In the genomic region with DNA sequence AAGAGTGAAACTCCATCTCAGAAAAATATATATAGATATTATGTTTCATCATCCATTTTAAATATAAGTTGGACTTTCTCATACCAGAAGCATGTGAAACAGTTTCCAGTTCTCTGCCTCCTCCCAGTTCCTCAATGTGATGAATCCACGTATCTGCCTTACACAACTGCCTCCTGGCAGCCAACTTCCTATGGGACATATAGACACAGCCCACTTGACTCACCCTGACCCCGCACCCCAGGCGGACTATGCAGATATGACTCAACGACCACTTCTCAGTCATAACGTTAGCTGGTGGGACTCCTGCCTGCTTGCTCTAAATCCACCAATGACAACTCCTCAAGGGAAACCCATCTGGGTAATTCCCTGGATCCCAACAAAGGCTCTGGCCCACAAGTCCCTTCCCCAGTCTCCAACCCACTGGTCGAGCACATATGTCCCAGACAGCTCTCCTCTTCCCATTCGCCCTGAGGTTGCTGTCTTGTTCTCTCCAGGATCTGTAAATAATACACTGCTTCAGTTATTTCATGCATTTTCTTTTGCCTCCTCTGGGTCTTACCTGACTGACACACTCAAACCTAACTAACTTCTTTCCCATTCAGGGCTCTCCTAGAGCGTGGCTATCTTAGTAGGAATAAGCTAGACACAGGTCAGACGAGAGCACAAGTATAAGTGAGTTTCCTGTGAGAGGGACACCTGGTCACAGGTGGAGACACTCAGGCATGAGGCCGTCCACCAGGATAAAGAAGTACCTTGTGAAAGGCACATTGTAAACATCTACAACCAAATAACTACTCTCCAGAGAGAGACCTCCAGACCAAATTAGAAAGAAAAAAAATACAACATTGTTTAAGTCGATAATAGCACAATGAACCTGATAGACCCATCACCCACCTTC, we compare ENCODE assay signal across 8 cellular contexts.
DNase-seq lines count a peak whose midpoint lies in the region; ATAC-seq and TF ChIP-seq lines count a peak whose summit lies in the region.

No MANE protein-coding gene starts in this region.

- intact Hi-C loops in esophagus muscularis mucosa (cut with DNase I), result no loop called here

- peaks cover under 1 to 5% (median 2%) of the 10 kb centered on the region in 4 donors for H3K4me1 ChIP-seq in esophagus muscularis mucosa

- H3K9me3 ChIP-seq in esophagus muscularis mucosa, result no peaks in the 10 kb centered on the region

- H3K4me3 ChIP-seq in esophagus muscularis mucosa, result no peak overlapping the region

- 84% methylated on average over 11 of the region's 11 CpGs for WGBS in esophagus muscularis mucosa

- no peak for ATAC-seq in GM21526 (IDR thresholded peaks at IDR 0.05; ENCODE audit: low FRiP score, unreplicated experiment)

- TF ChIP-seq POLR2A in esophagus muscularis mucosa (IDR thresholded peaks at IDR 0.05; ENCODE audit: low read depth), result no peak

- CTCF ChIA-PET in GM10248 (lab: Yijun Ruan, JAX), result interaction anchor here (0.9 to 1.2 kb wide), 3 partner anchors 10 to 27 kb away, joined by 3 read pairs; no protein-coding TSS in a partner anchor

- no peak overlapping the region for H3K27ac ChIP-seq in esophagus muscularis mucosa (replicated peaks in 1 of 4)

- TF ChIP-seq CTCF in GM10248 (IDR thresholded peaks at IDR 0.05; ENCODE audit: control extremely low read depth, extremely low read depth, low read depth, missing control alignments), result no peak
- no peak for TF ChIP-seq CTCF in esophagus muscularis mucosa (IDR thresholded peaks at IDR 0.05)

- POLR2A ChIA-PET in GM10248 (lab: Yijun Ruan, JAX), result no interaction called here

- H3K27me3 ChIP-seq in esophagus muscularis mucosa, result no peaks in the 10 kb centered on the region

- DNase-seq in GM10248 (ENCODE audit: extremely low spot score), result peak; percentile 30
- peak; percentile 75 for DNase-seq in HPDE6-E6E7 (ENCODE audit: extremely low spot score)
- DNase-seq in amniotic stem cell (lab: John Stamatoyannopoulos, UW), result peak; percentile 81
- DNase-seq in renal cortical epithelial cell (ENCODE audit: low read depth), result peak; percentile 54
- DNase-seq in DMS53 treated with DMSO at 0.1 percent for 48 hours (lab: John Stamatoyannopoulos, UW; ENCODE audit: unreplicated experiment), result no peak
- no peak for DNase-seq in ecto neural progenitor cell (ENCODE audit: low spot score)
- no peak for DNase-seq in esophagus muscularis mucosa (ENCODE audit: extremely low spot score)

- no peaks in the 10 kb centered on the region for H3K36me3 ChIP-seq in esophagus muscularis mucosa

- no peak for TF ChIP-seq EP300 in esophagus muscularis mucosa (IDR thresholded peaks at IDR 0.05)

Comparison
In these comparisons a context has a peak if more than half of its experiments do, and no peak if none do; other contexts are left out.
1. DNase-seq: peak in GM10248 (single experiment), HPDE6-E6E7 (single experiment), amniotic stem cell (single experiment) and renal cortical epithelial cell (single experiment); none in DMS53 treated with DMSO at 0.1 percent for 48 hours (single experiment), ecto neural progenitor cell (single experiment) and esophagus muscularis mucosa (single experiment).